Comparison of ENCODE assay signal across 3 cellular contexts in genomic region chr6:169119669-169120068, GRCh38.
"Had no signal": no experiment of that assay in that cellular context is flagged by ENCODE, and none has a peak within 500 bp of the region (broad histone marks: within the 10 kb centered on the region; RNA-seq: fewer than 3 reads in every experiment).

No MANE protein-coding gene starts in this region.

- ATAC-seq: GM12878 had no signal

- H3K4me3 ChIP-seq: GM12878 had no signal

- DNase-seq: GDM1, GF-D8 had no signal
